17 cellular contexts compared by ENCODE assay signal in genomic region chr4:78432896-78433295, GRCh38.
DNase-seq lines count a peak whose midpoint lies in the region; ATAC-seq, FAIRE-seq and TF ChIP-seq lines count a peak whose summit lies in the region.
"Had no signal": no experiment of that assay in that cellular context is flagged by ENCODE, and none has a peak within 500 bp of the region (broad histone marks: within the 10 kb centered on the region; RNA-seq: fewer than 3 reads in every experiment).

No MANE protein-coding gene starts in this region.

- peak; percentile 16 for DNase-seq in AG04449 (ENCODE audit: low read depth, low spot score)
- peak; percentile 24 for DNase-seq in HT1080 (ENCODE audit: low read depth)
- DNase-seq in choroid plexus epithelial cell (ENCODE audit: low read depth) = peak; percentile 10
- peak; percentile 6 for DNase-seq in mesenchymal stem cell
- DNase-seq in NCI-H345 treated with DMSO at 0.1 percent for 48 hours (lab: John Stamatoyannopoulos, UW; ENCODE audit: unreplicated experiment) = no peak
- no peak for DNase-seq in HTR-8/SVneo (ENCODE audit: insufficient read length, low spot score)
- DNase-seq: activated effector memory CD4-positive, alpha-beta T cell treated with anti-CD3 and anti-CD28 coated beads, Interleukin-2, amount 50 U/mL, for 16 hours; Calu3; central memory CD4-positive, alpha-beta T cell; hypothalamus; OCI-M1; stimulated activated naive CD8-positive, alpha-beta T cell treated with anti-CD3 and anti-CD28 coated beads, Interleukin-15, Interleukin-2, amounts not matched to agents 100 U/mL and 50 U/mL, for 24 hours had no signal

- H2BK15ac ChIP-seq in mesenchymal stem cell (ENCODE audit: low read depth, poor library complexity, severe bottlenecking) = no peak overlapping the region

- H2BK120ac ChIP-seq in mesenchymal stem cell (ENCODE audit: low read depth, low read length) = no peak overlapping the region

- no peak overlapping the region for H4K91ac ChIP-seq in mesenchymal stem cell (ENCODE audit: low read length)

- ATAC-seq in HG03095 (IDR thresholded peaks at IDR 0.05; ENCODE audit: unreplicated experiment) (no peak), HG03280 (IDR thresholded peaks at IDR 0.05; ENCODE audit: unreplicated experiment) (no peak)
- ATAC-seq: stimulated activated naive CD8-positive, alpha-beta T cell treated with anti-CD3 and anti-CD28 coated beads, Interleukin-15, Interleukin-2, amounts not matched to agents 100 U/mL and 50 U/mL, for 24 hours had no signal

- no peak overlapping the region for H4K8ac ChIP-seq in mesenchymal stem cell (ENCODE audit: low read length)

- TF ChIP-seq CTCF in AG04449 (IDR thresholded peaks at IDR 0.05; ENCODE audit: insufficient read depth, low read length, missing control alignments) = no peak
- TF ChIP-seq CTCF in choroid plexus epithelial cell (conservative IDR thresholded peaks at IDR 0.05; ENCODE audit: low read depth, low read length) = no peak

- H3K23ac ChIP-seq in mesenchymal stem cell (ENCODE audit: low read length in 2 of 2) = no peak overlapping the region

- no peaks in the 10 kb centered on the region for H3K27me3 ChIP-seq in mesenchymal stem cell (ENCODE audit: control insufficient read depth in 1 of 2, insufficient read depth in 1 of 2, low read length in 2 of 2)

- H3K27ac ChIP-seq in mesenchymal stem cell (ENCODE audit: low read length, poor library complexity, severe bottlenecking) = no peak overlapping the region

- H3K4me2 ChIP-seq in mesenchymal stem cell (ENCODE audit: low read length, poor library complexity, severe bottlenecking) = no peak overlapping the region

- H2AFZ ChIP-seq in mesenchymal stem cell (ENCODE audit: low read depth, low read length) = no peak overlapping the region

- CTCF ChIA-PET in AG04449 (lab: Yijun Ruan, JAX) = no interaction called here

- H2AK5ac ChIP-seq in mesenchymal stem cell (ENCODE audit: low read length, severe bottlenecking) = no peak overlapping the region

- no peak overlapping the region for H3K4me3 ChIP-seq in AG04449 (ENCODE audit: low read depth, low read length)
- H3K4me3 ChIP-seq in choroid plexus epithelial cell (ENCODE audit: low read depth, low read length) = no peak overlapping the region
- H3K4me3 ChIP-seq in mesenchymal stem cell (ENCODE audit: insufficient read depth in 1 of 2, low read depth in 1 of 2, low read length in 2 of 2) = no peak overlapping the region
- H3K4me3 ChIP-seq: skin epidermis had no signal

- H3K9ac ChIP-seq in mesenchymal stem cell (ENCODE audit: low read length) = no peak overlapping the region

- no peaks in the 10 kb centered on the region for H3K79me1 ChIP-seq in mesenchymal stem cell (replicated peaks; ENCODE audit: low read length, poor library complexity, severe bottlenecking)

- peaks cover 4% of the 10 kb centered on the region for H3K4me1 ChIP-seq in mesenchymal stem cell (ENCODE audit: control insufficient read depth, insufficient read depth, low read depth, low read length)

- H2BK5ac ChIP-seq in mesenchymal stem cell (ENCODE audit: low read depth, low read length, poor library complexity, severe bottlenecking) = no peak overlapping the region

- H3K18ac ChIP-seq in mesenchymal stem cell (ENCODE audit: low read depth in 1 of 2, low read length in 2 of 2) = no peak overlapping the region

- POLR2A ChIA-PET in AG04449 (lab: Yijun Ruan, JAX) = no interaction called here

- no peak overlapping the region for H2BK12ac ChIP-seq in mesenchymal stem cell (ENCODE audit: low read length in 2 of 2)

- peaks cover 0 to 14% of the 10 kb centered on the region in 2 experiments for H3K36me3 ChIP-seq in mesenchymal stem cell (ENCODE audit: control insufficient read depth in 1 of 2, insufficient read depth in 2 of 2, low read depth in 1 of 2, low read length in 2 of 2)

- H3K4ac ChIP-seq in mesenchymal stem cell (ENCODE audit: low read depth in 1 of 2, low read length in 2 of 2) = no peak overlapping the region

- no peak overlapping the region for H3K14ac ChIP-seq in mesenchymal stem cell (ENCODE audit: low read length in 2 of 2)

- H3K9me3 ChIP-seq in mesenchymal stem cell (ENCODE audit: control insufficient read depth, low read length) = no peaks in the 10 kb centered on the region

- FAIRE-seq in HTR-8/SVneo (lab: Jason Lieb, UNC) = no peak
- FAIRE-seq: H54, TTC549 had no signal

Comparison
In these comparisons a context has a peak if more than half of its experiments do, and no peak if none do; other contexts are left out.
1. DNase-seq: peak in AG04449 (single experiment), HT1080 (single experiment), choroid plexus epithelial cell (single experiment) and mesenchymal stem cell (single experiment); none in NCI-H345 treated with DMSO at 0.1 percent for 48 hours (single experiment) and HTR-8/SVneo (single experiment).